8 cellular contexts compared by ENCODE assay signal in genomic region chr1:225428066-225428878, GRCh38. TPM values are rescaled to one million over a fixed set of nuclear protein-coding genes. Genes with fewer than 3 reads are reported as not detected.
DNase-seq lines count a peak whose midpoint lies in the region; TF ChIP-seq lines count a peak whose summit lies in the region.

No MANE protein-coding gene starts in this region.

- peak overlapping the region; percentile 36 for H3K27ac ChIP-seq in GM23248
- peak overlapping the region; percentile 83 for H3K27ac ChIP-seq in Karpas-422 (ENCODE audit: low read length)

- H3K4me3 ChIP-seq in GM23248 (peak overlapping the region; percentile 75), Karpas-422 (ENCODE audit: low read length) (peak overlapping the region; percentile 95), fibroblast of pulmonary artery (replicated peaks; ENCODE audit: low read depth, low read length) (peak overlapping the region; percentile 83)

- H3K4me2 ChIP-seq in GM23248 (ENCODE audit: unreplicated experiment) (peak overlapping the region; percentile 87), Karpas-422 (ENCODE audit: low read depth, low read length, poor library complexity, severe bottlenecking) (peak overlapping the region; percentile 87)

- H3K27me3 ChIP-seq in GM23248 (replicated peaks; ENCODE audit: insufficient read depth) (no peaks in the 10 kb centered on the region), Karpas-422 (ENCODE audit: low read length) (no peaks in the 10 kb centered on the region)

- DNase-seq in Daoy (ENCODE audit: low read depth) (peak; percentile 96), GM23248 (peak; percentile 94), Karpas-422 (peak; percentile 96), RPMI8226 (peak; percentile 97), fibroblast of pulmonary artery (ENCODE audit: low read depth) (peak; percentile 87), nephron progenitor cell (peak; percentile 86)
- peak; percentile 90 for DNase-seq in activated effector memory CD4-positive, alpha-beta T cell treated with Interleukin-2 at 50 U/mL for 16 hours

- H3K36me3 ChIP-seq in GM23248 (ENCODE audit: low read depth) (no peaks in the 10 kb centered on the region), Karpas-422 (ENCODE audit: insufficient read depth, low read length) (no peaks in the 10 kb centered on the region)

- H3K79me2 ChIP-seq in GM23248 (ENCODE audit: insufficient read depth) (peaks cover 44% of the 10 kb centered on the region), Karpas-422 (ENCODE audit: low read length) (peaks cover 45% of the 10 kb centered on the region)

- H3K9ac ChIP-seq in GM23248 (peak overlapping the region; percentile 72), Karpas-422 (ENCODE audit: low read length) (peak overlapping the region; percentile 92)

- H3K9me3 ChIP-seq in GM23248 (ENCODE audit: low read depth) (no peaks in the 10 kb centered on the region), Karpas-422 (ENCODE audit: low read length) (no peaks in the 10 kb centered on the region)

- H3F3A ChIP-seq in GM23248 (ENCODE audit: insufficient read depth): peaks cover 30% of the 10 kb centered on the region; the same call in 1 of the 2 replicates

- H3K9me3 Mint-ChIP-seq in nephron progenitor cell: peaks cover 27% of the 10 kb centered on the region
- no peaks in the 10 kb centered on the region for H3K9me3 Mint-ChIP-seq in stimulated activated naive CD8-positive, alpha-beta T cell treated with anti-CD3 and anti-CD28 coated beads, Interleukin-15, Interleukin-2, amounts not matched to agents 100 ng/mL and 50 ng/mL, for 24 hours

- TF ChIP-seq CTCF in fibroblast of pulmonary artery (IDR thresholded peaks at IDR 0.05; ENCODE audit: low read length, missing control alignments): no peak
- no peak for TF ChIP-seq CTCF in nephron progenitor cell (IDR thresholded peaks at IDR 0.05)

- peaks cover 5% of the 10 kb centered on the region for H3K36me3 Mint-ChIP-seq in nephron progenitor cell (ENCODE audit: low read depth)
- peaks cover 6% of the 10 kb centered on the region for H3K36me3 Mint-ChIP-seq in stimulated activated naive CD8-positive, alpha-beta T cell treated with anti-CD3 and anti-CD28 coated beads, Interleukin-15, Interleukin-2, amounts not matched to agents 100 ng/mL and 50 ng/mL, for 24 hours (ENCODE audit: low read depth)

- WGBS in GM23248 (ENCODE audit: low coverage in 1 of 2, low lambda C conversion rate in 2 of 2, missing lambda C conversion rate in 2 of 2), 2 experiments: 1% methylated on average over 37 to 63 of the region's 81 CpGs

- peak overlapping the region; percentile 90 for H3K27ac Mint-ChIP-seq in nephron progenitor cell
- peak overlapping the region; percentile 89 for H3K27ac Mint-ChIP-seq in stimulated activated naive CD8-positive, alpha-beta T cell treated with anti-CD3 and anti-CD28 coated beads, Interleukin-15, Interleukin-2, amounts not matched to agents 100 ng/mL and 50 ng/mL, for 24 hours

- peak overlapping the region; percentile 87 for H3K4me3 Mint-ChIP-seq in nephron progenitor cell
- peak overlapping the region; percentile 90 for H3K4me3 Mint-ChIP-seq in stimulated activated naive CD8-positive, alpha-beta T cell treated with anti-CD3 and anti-CD28 coated beads, Interleukin-15, Interleukin-2, amounts not matched to agents 100 ng/mL and 50 ng/mL, for 24 hours

- no peaks in the 10 kb centered on the region for H3K9me2 ChIP-seq in GM23248 (ENCODE audit: insufficient read depth)
- H3K9me2 ChIP-seq in Karpas-422 (replicated peaks; ENCODE audit: insufficient read depth, low read length): no peaks in the 10 kb centered on the region

- peaks cover 35% of the 10 kb centered on the region for H3K4me1 ChIP-seq in GM23248 (ENCODE audit: insufficient read depth)
- H3K4me1 ChIP-seq in Karpas-422 (ENCODE audit: low read length): peaks cover 41% of the 10 kb centered on the region

- H2AFZ ChIP-seq in GM23248: peak overlapping the region; percentile 87
- peak overlapping the region; percentile 84 for H2AFZ ChIP-seq in Karpas-422 (ENCODE audit: low read length)

- peaks cover 6% of the 10 kb centered on the region for H3K27me3 Mint-ChIP-seq in nephron progenitor cell (ENCODE audit: low read depth, poor library complexity)
- H3K27me3 Mint-ChIP-seq in stimulated activated naive CD8-positive, alpha-beta T cell treated with anti-CD3 and anti-CD28 coated beads, Interleukin-15, Interleukin-2, amounts not matched to agents 100 ng/mL and 50 ng/mL, for 24 hours: no peaks in the 10 kb centered on the region

- in situ Hi-C loops in GM23248 (cut with MboI): no loop called here

- peaks cover 46% of the 10 kb centered on the region for H3K4me1 Mint-ChIP-seq in nephron progenitor cell
- peaks cover 55% of the 10 kb centered on the region for H3K4me1 Mint-ChIP-seq in stimulated activated naive CD8-positive, alpha-beta T cell treated with anti-CD3 and anti-CD28 coated beads, Interleukin-15, Interleukin-2, amounts not matched to agents 100 ng/mL and 50 ng/mL, for 24 hours (ENCODE audit: low read depth)

- no peaks in the 10 kb centered on the region for H4K20me1 ChIP-seq in GM23248 (ENCODE audit: insufficient read depth)
- peaks cover 13% of the 10 kb centered on the region; the same call in 1 of the 2 replicates for H4K20me1 ChIP-seq in Karpas-422 (ENCODE audit: insufficient read depth, low read depth, low read length)

RNA-seq across cellular contexts. Expression of gene LBR, which starts 0.4 kb away (rescaled TPM):
- 72.3 and 86.9 TPM in 2 replicates for total RNA-seq in Daoy (2014; rRNA removed; shearing (Covaris generic))
- 12.3 and 13.5 TPM in 2 replicates for total RNA-seq in GM23248 (2014; rRNA removed; shearing (Covaris generic))
- 16.8 and 19.0 TPM in 2 replicates for polyA plus RNA-seq in GM23248 (2016; fragmentation: Nextera tagmentation; extraction: Ambion mirVana)
- 66.0 and 157 TPM in 2 replicates for total RNA-seq in Karpas-422 (2014; rRNA removed; shearing (Covaris generic); ENCODE audit: low replicate concordance)

Comparison
In these comparisons a context has a peak if more than half of its experiments do, and no peak if none do; other contexts are left out.
1. Peak in every context shown above with its lines: DNase-seq, H3K4me3 ChIP-seq and H3K27ac ChIP-seq.